ENCODE assay signal across 1 cellular context in the genomic region with DNA sequence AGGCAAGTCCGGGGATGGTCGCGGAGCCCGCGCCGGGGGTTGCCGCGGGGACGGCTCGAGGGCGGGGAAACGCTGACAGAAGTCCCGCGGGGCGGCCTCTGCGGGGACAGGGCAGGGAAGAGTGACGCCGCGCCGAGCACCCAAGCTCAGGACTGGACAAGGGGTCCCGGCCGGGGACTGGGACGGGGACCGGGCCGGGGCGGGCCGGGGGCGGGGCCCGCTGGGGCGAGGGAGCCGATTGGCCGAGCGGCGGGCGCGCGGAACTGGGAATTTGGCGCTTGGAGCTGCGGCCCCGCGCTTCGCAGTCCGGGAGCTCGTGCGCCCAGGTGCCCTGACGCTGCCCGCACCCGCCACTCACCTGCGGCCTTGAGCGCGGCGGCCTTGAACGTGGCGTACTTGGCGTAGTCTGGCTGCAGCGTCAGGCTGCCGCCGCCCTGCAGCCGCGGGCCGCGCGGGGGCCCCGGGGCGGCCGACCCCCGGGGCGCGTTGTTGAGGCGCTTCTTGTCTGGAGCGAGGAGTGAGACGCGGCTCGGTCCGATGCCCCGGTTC.
TF ChIP-seq lines count a peak whose summit lies in the region.

No MANE protein-coding gene starts in this region.

TF ChIP-seq in GM12878, 131 proteins besides CTCF, POLR2A, EP300 and RAD21:
- TF ChIP-seq HDAC6 (IDR thresholded peaks at IDR 0.05; ENCODE audit: unreplicated experiment) (peak; percentile 66), IKZF1 (conservative IDR thresholded peaks at IDR 0.05) (no peak)
